ENCODE assay signal across 10 cellular contexts in the genomic region with DNA sequence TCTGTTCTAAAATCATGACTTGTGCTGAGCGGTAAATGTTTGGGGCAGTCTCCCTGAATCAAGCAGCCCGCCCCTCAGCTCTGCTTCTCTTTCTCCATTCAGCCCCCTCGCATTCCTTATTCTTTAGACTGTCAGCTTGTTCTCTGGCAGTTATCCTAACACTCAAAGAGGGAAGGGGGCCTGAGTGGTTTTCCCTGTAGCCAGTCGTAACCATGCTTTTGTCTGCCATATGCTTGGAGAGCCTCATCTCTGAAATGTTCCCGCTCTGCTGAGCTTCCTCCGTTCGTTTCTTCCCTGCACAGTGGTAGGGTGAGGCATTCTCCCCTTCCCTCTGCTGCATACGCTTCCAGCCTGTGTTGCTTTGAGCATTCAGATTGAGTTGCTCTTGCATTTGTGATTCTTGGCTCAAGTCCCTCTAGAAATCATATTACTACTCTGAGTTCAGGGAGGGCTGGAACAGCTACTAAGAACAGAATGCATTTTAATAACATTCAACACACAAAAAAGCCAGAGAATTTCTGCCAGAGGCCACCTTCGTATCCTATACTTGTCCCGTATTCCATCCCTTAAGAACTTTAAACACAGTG.
A peak's percentile ranks its signal among the peaks of the same experiment; 100 is the strongest.
DNase-seq lines count a peak whose midpoint lies in the region; ATAC-seq and TF ChIP-seq lines count a peak whose summit lies in the region.
"Had no signal": no experiment of that assay in that cellular context is flagged by ENCODE, and none has a peak within 500 bp of the region (broad histone marks: within the 10 kb centered on the region; RNA-seq: fewer than 3 reads in every experiment).

No MANE protein-coding gene starts in this region.

- no peaks in the 10 kb centered on the region for H3K36me3 ChIP-seq in tibial artery

- DNase-seq in NCI-H2107 (lab: John Stamatoyannopoulos, UW) (peak; percentile 11), NCI-H2107 treated with DMSO at 0.1 percent for 48 hours (lab: John Stamatoyannopoulos, UW; ENCODE audit: unreplicated experiment) (no peak), left ventricle myocardium superior (no peak), tibial artery (no peak), progenitor cell of endocrine pancreas (ENCODE audit: low spot score, unreplicated experiment) (no peak)
- DNase-seq: NCI-H1417 treated with DMSO at 0.1 percent for 48 hours had no signal

- peaks cover 0 to 69% (median 47%) of the 10 kb centered on the region in 4 donors for H3K4me1 ChIP-seq in tibial artery

- H3K27ac ChIP-seq in tibial artery: peak overlapping the region; percentile 56 to 67

- intact Hi-C loops in left ventricle myocardium superior (cut with micrococcal nuclease) (no loop called here), tibial artery (cut with DNase I; ENCODE audit: low total_unique reads) (loop anchor here (1.0 kb wide), 1 partner anchor 22 kb away; no protein-coding TSS in a partner anchor)

- H3K4me1 Mint-ChIP-seq in progenitor cell of endocrine pancreas (ENCODE audit: low read depth): no peaks in the 10 kb centered on the region

- no peak for TF ChIP-seq CTCF in WI38 (IDR thresholded peaks at IDR 0.05; ENCODE audit: low read depth, low read length)
- TF ChIP-seq CTCF in tibial artery (IDR thresholded peaks at IDR 0.05): no peak
- TF ChIP-seq CTCF in progenitor cell of endocrine pancreas (IDR thresholded peaks at IDR 0.05; ENCODE audit: unreplicated experiment): no peak

- peak; percentile 85 for ATAC-seq in left ventricle myocardium superior
- no peak for ATAC-seq in GM19328 (IDR thresholded peaks at IDR 0.05; ENCODE audit: unreplicated experiment)
- no peak for ATAC-seq in HG02970 (IDR thresholded peaks at IDR 0.05; ENCODE audit: low FRiP score, unreplicated experiment)

- H3K27me3 ChIP-seq in tibial artery: no peaks in the 10 kb centered on the region

- H3K4me3 ChIP-seq in WI38 (ENCODE audit: low read depth, low read length) (peak overlapping the region; percentile 37), tibial artery (peak overlapping the region; percentile 28 to 37)

- peaks cover 7% of the 10 kb centered on the region for H3K36me3 Mint-ChIP-seq in progenitor cell of endocrine pancreas (ENCODE audit: insufficient read depth)

- no peaks in the 10 kb centered on the region for H3K27me3 Mint-ChIP-seq in progenitor cell of endocrine pancreas
- H3K27me3 Mint-ChIP-seq: B cell had no signal

- H3K9me3 Mint-ChIP-seq in progenitor cell of endocrine pancreas (ENCODE audit: low read depth): no peaks in the 10 kb centered on the region

- no peaks in the 10 kb centered on the region for H3K9me3 ChIP-seq in tibial artery

- H3K27ac Mint-ChIP-seq in progenitor cell of endocrine pancreas: no peak overlapping the region
- H3K27ac Mint-ChIP-seq: B cell had no signal

- H3K4me3 Mint-ChIP-seq in progenitor cell of endocrine pancreas (ENCODE audit: low read depth): no peak overlapping the region
- H3K4me3 Mint-ChIP-seq: B cell had no signal
